In genomic region chr22:37731804-37732471, GRCh38 we compare ENCODE assay signal across 1 cellular context.
TF ChIP-seq lines count a peak whose summit lies in the region.

No MANE protein-coding gene starts in this region.

TF ChIP-seq in HepG2, 621 proteins besides CTCF, POLR2A, EP300 and RAD21 (continued from another document and continues in another):
- no peak for TF ChIP-seq MATR3 (CRISPR knock-in tag; IDR thresholded peaks at IDR 0.05)
- no peak for TF ChIP-seq ZNF143 (CRISPR knock-in tag; IDR thresholded peaks at IDR 0.05)
- TF ChIP-seq ZBTB26 (CRISPR knock-in tag; IDR thresholded peaks at IDR 0.05; ENCODE audit: borderline replicate concordance) = no peak
- TF ChIP-seq SYNCRIP (IDR thresholded peaks at IDR 0.05; ENCODE audit: insufficient read depth, low read depth, low read length) = no peak
- TF ChIP-seq MLLT10 (CRISPR knock-in tag; IDR thresholded peaks at IDR 0.05) = no peak
- TF ChIP-seq ZNF788 (CRISPR knock-in tag; IDR thresholded peaks at IDR 0.05; ENCODE audit: borderline replicate concordance) = no peak; the same call in 1 of the 2 replicates
- TF ChIP-seq MTF1 (CRISPR knock-in tag; IDR thresholded peaks at IDR 0.05) = no peak
- peak; percentile 44; the same call in 1 of the 2 replicates for TF ChIP-seq NCOA2 (CRISPR knock-in tag; IDR thresholded peaks at IDR 0.05)
- no peak for TF ChIP-seq HCFC1 (IDR thresholded peaks at IDR 0.05; ENCODE audit: low read depth, low read length)
- no peak for TF ChIP-seq DZIP1 (CRISPR knock-in tag; IDR thresholded peaks at IDR 0.05)
- no peak for TF ChIP-seq HNRNPH1 (optimal IDR thresholded peaks at IDR 0.05; ENCODE audit: low read depth, low read length)
- peak; percentile 50; the same call in 1 of the 2 replicates for TF ChIP-seq ZNF770 (CRISPR knock-in tag; IDR thresholded peaks at IDR 0.05)
- no peak for TF ChIP-seq ZNF326 (CRISPR knock-in tag; IDR thresholded peaks at IDR 0.05; ENCODE audit: borderline replicate concordance)
- no peak for TF ChIP-seq BCL3 (CRISPR knock-in tag; IDR thresholded peaks at IDR 0.05)
- TF ChIP-seq ZNF512 (CRISPR knock-in tag; IDR thresholded peaks at IDR 0.05) = no peak
- TF ChIP-seq ZNF234 (CRISPR knock-in tag; conservative IDR thresholded peaks at IDR 0.05) = no peak
- peak; percentile 75; the same call in 1 of the 2 replicates for TF ChIP-seq ZHX1 (CRISPR knock-in tag; IDR thresholded peaks at IDR 0.05; ENCODE audit: low read depth)
- no peak for TF ChIP-seq SNAPC2 (CRISPR knock-in tag; IDR thresholded peaks at IDR 0.05)
- no peak for TF ChIP-seq ZNF562 (CRISPR knock-in tag; IDR thresholded peaks at IDR 0.05; ENCODE audit: borderline replicate concordance)
- TF ChIP-seq BRF2 (CRISPR knock-in tag; IDR thresholded peaks at IDR 0.05) = no peak
- no peak for TF ChIP-seq ATF3 (CRISPR knock-in tag; IDR thresholded peaks at IDR 0.05)
- TF ChIP-seq ZNF207 (IDR thresholded peaks at IDR 0.05; ENCODE audit: borderline replicate concordance) = no peak
- no peak for TF ChIP-seq MTF2 (CRISPR knock-in tag; IDR thresholded peaks at IDR 0.05; ENCODE audit: borderline replicate concordance)
- TF ChIP-seq CBX1 (IDR thresholded peaks at IDR 0.05; ENCODE audit: low read depth) = peak; percentile 50
- peak; percentile 40; the same call in 1 of the 2 replicates for TF ChIP-seq CEBPG (CRISPR knock-in tag; IDR thresholded peaks at IDR 0.05)
- peak; percentile 61; the same call in 1 of the 3 replicates for TF ChIP-seq MXI1 (IDR thresholded peaks at IDR 0.05; ENCODE audit: borderline replicate concordance, low read depth, low read length)
- no peak for TF ChIP-seq SP140L (CRISPR knock-in tag; IDR thresholded peaks at IDR 0.05; ENCODE audit: borderline replicate concordance)
- TF ChIP-seq SAP130 (CRISPR knock-in tag; IDR thresholded peaks at IDR 0.05; ENCODE audit: low read depth) = peak; percentile 86
- no peak for TF ChIP-seq NR0B2 (CRISPR knock-in tag; IDR thresholded peaks at IDR 0.05)
- TF ChIP-seq ZKSCAN8 (CRISPR knock-in tag; IDR thresholded peaks at IDR 0.05; ENCODE audit: borderline replicate concordance) = peak; percentile 76; the same call in 1 of the 2 replicates
- TF ChIP-seq PBX3 (CRISPR knock-in tag; IDR thresholded peaks at IDR 0.05; ENCODE audit: borderline replicate concordance) = no peak
- no peak for TF ChIP-seq ZNF564 (CRISPR knock-in tag; IDR thresholded peaks at IDR 0.05)
- no peak for TF ChIP-seq E2F5 (CRISPR knock-in tag; conservative IDR thresholded peaks at IDR 0.05)
- no peak for TF ChIP-seq KDM5A (IDR thresholded peaks at IDR 0.05; ENCODE audit: borderline replicate concordance, low read length)
- no peak for TF ChIP-seq ZFP37 (CRISPR knock-in tag; IDR thresholded peaks at IDR 0.05; ENCODE audit: borderline replicate concordance)
- peak; percentile 89 for TF ChIP-seq FOXP4 (CRISPR knock-in tag; IDR thresholded peaks at IDR 0.05)
- TF ChIP-seq ZBTB7A (CRISPR knock-in tag; IDR thresholded peaks at IDR 0.05) = no peak; the same call in 1 of the 2 replicates
- TF ChIP-seq ZFYVE20 (CRISPR knock-in tag; IDR thresholded peaks at IDR 0.05; ENCODE audit: borderline replicate concordance, low read depth) = no peak
- 0 out of 2 replicates have a peak, but pooled peaks have one; percentile 50 for TF ChIP-seq KAT7 (CRISPR knock-in tag; IDR thresholded peaks at IDR 0.05; ENCODE audit: borderline replicate concordance)
- peak; percentile 94 for TF ChIP-seq ELF1 (CRISPR knock-in tag; IDR thresholded peaks at IDR 0.05)
- TF ChIP-seq ZSCAN9 (CRISPR knock-in tag; IDR thresholded peaks at IDR 0.05; ENCODE audit: borderline replicate concordance) = peak; percentile 64; the same call in 1 of the 2 replicates
- TF ChIP-seq HMG20A (CRISPR knock-in tag; IDR thresholded peaks at IDR 0.05; ENCODE audit: borderline replicate concordance) = no peak; the same call in 1 of the 2 replicates
- no peak for TF ChIP-seq MED8 (CRISPR knock-in tag; IDR thresholded peaks at IDR 0.05; ENCODE audit: insufficient replicate concordance)
- peak; percentile 70; the same call in 1 of the 2 replicates for TF ChIP-seq ZNF891 (CRISPR knock-in tag; IDR thresholded peaks at IDR 0.05)
- no peak; the same call in 1 of the 2 replicates for TF ChIP-seq ZNF652 (CRISPR knock-in tag; IDR thresholded peaks at IDR 0.05; ENCODE audit: borderline replicate concordance, low read depth)
